ENCODE assay signal across 23 cellular contexts in the genomic region with DNA sequence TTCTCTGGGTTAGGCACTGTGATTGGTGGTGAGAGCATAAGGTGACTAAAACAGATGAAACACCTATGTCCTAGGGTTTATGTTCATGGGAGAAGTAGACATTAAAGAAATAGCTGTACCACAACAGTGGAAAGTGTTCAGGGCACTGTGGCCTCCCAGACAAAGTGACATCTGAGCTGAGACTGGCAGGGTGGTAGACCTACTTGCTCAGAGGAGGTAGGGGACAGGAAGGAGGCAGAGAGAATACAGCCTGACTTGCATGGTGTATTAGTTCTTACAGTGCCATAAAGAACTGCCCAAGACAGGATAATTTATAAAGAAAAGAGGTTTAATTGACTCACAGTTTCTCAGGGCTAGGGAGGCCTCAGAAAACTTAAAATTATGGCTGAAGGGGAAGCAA.
DNase-seq lines count a peak whose midpoint lies in the region; ATAC-seq and TF ChIP-seq lines count a peak whose summit lies in the region.
"Had no signal": no experiment of that assay in that cellular context is flagged by ENCODE, and none has a peak within 500 bp of the region (broad histone marks: within the 10 kb centered on the region; RNA-seq: fewer than 3 reads in every experiment).

No MANE protein-coding gene starts in this region.

- H3K36me3 Mint-ChIP-seq in activated naive CD4-positive, alpha-beta T cell treated with anti-CD3 and anti-CD28 coated beads, Interleukin-2, amount 50 U/mL, for 24 hours: peaks cover 12% of the 10 kb centered on the region
- peaks cover 61% of the 10 kb centered on the region for H3K36me3 Mint-ChIP-seq in CD4-positive, alpha-beta T cell (ENCODE audit: low read depth)
- peaks cover 27% of the 10 kb centered on the region for H3K36me3 Mint-ChIP-seq in activated T-helper 17 cell treated with anti-CD3 and anti-CD28 coated beads, Interleukin-2, amount 50 U/mL, for 72 hours (ENCODE audit: low read depth)
- H3K36me3 Mint-ChIP-seq in naive thymus-derived CD8-positive, alpha-beta T cell: peaks cover 0 to 34% (median 21%) of the 10 kb centered on the region in 3 donors

- H3K9me3 ChIP-seq in CD4-positive, alpha-beta T cell (ENCODE audit: control insufficient read depth, low read length): no peaks in the 10 kb centered on the region
- H3K9me3 ChIP-seq: BE2C, MG63 had no signal

- no peak for ATAC-seq in CD4-positive, alpha-beta T cell (ENCODE audit: poor library complexity)
- ATAC-seq in activated T-helper 17 cell treated with anti-CD3 and anti-CD28 coated beads, Interleukin-2, amount 50 U/mL, for 72 hours (replicated peaks): no peak
- ATAC-seq in naive thymus-derived CD8-positive, alpha-beta T cell: no peak
- no peak for ATAC-seq in HG02610 (IDR thresholded peaks at IDR 0.05; ENCODE audit: unreplicated experiment)
- no peak for ATAC-seq in HG02763 (IDR thresholded peaks at IDR 0.05; ENCODE audit: unreplicated experiment)
- ATAC-seq: PC-3 had no signal

- no peak for TF ChIP-seq CTCF in CD4-positive, alpha-beta T cell (IDR thresholded peaks at IDR 0.05)

- CTCF ChIA-PET in CD4-positive, alpha-beta T cell (lab: Charles Lee): no interaction called here
- CTCF ChIA-PET in HEK293T (lab: Yijun Ruan, JAX): no interaction called here

- H3K4me1 Mint-ChIP-seq in activated naive CD4-positive, alpha-beta T cell treated with anti-CD3 and anti-CD28 coated beads, Interleukin-2, amount 50 U/mL, for 24 hours: peaks cover 56% of the 10 kb centered on the region
- peaks cover 58% of the 10 kb centered on the region for H3K4me1 Mint-ChIP-seq in CD4-positive, alpha-beta T cell (ENCODE audit: low read depth)
- peaks cover 10% of the 10 kb centered on the region for H3K4me1 Mint-ChIP-seq in activated T-helper 17 cell treated with anti-CD3 and anti-CD28 coated beads, Interleukin-2, amount 50 U/mL, for 72 hours
- peaks cover 18 to 59% (median 56%) of the 10 kb centered on the region in 4 donors for H3K4me1 Mint-ChIP-seq in naive thymus-derived CD8-positive, alpha-beta T cell

- DNase-seq in activated naive CD4-positive, alpha-beta T cell (lab: John Stamatoyannopoulos, UW): no peak
- no peak for DNase-seq in CD4-positive, alpha-beta T cell
- no peak for DNase-seq in naive thymus-derived CD8-positive, alpha-beta T cell
- DNase-seq in HEK293T (ENCODE audit: extremely low spot score): no peak
- DNase-seq: BE2C; CD4-positive, alpha-beta memory T cell; DMS79; H7; Kasumi-1; MG63; NCI-H1048; NCI-H1436 treated with DMSO at 0.1 percent for 48 hours; NCI-H2029; NCI-H345; NCI-H524 treated with DMSO at 0.1 percent for 48 hours; PC-3; RPMI8226; SHP77 treated with DMSO at 0.1 percent for 48 hours had no signal

- H3K27me3 ChIP-seq in CD4-positive, alpha-beta T cell (ENCODE audit: control insufficient read depth, insufficient read depth, low read length): no peaks in the 10 kb centered on the region
- H3K27me3 ChIP-seq: BE2C, MG63 had no signal

- no peak overlapping the region for H3K27ac ChIP-seq in CD4-positive, alpha-beta T cell (ENCODE audit: low read depth, low read length)

- intact Hi-C loops in CD4-positive, alpha-beta T cell (cut with DNase I, micrococcal nuclease): loop anchor here in 1 of 2 experiments (5.0 kb wide), 1 partner anchor 97 kb away; no protein-coding TSS in a partner anchor

- no peak overlapping the region for H3K4me3 Mint-ChIP-seq in activated naive CD4-positive, alpha-beta T cell treated with anti-CD3 and anti-CD28 coated beads, Interleukin-2, amount 50 U/mL, for 24 hours
- no peak overlapping the region for H3K4me3 Mint-ChIP-seq in CD4-positive, alpha-beta T cell
- no peak overlapping the region for H3K4me3 Mint-ChIP-seq in activated T-helper 17 cell treated with anti-CD3 and anti-CD28 coated beads, Interleukin-2, amount 50 U/mL, for 72 hours
- H3K4me3 Mint-ChIP-seq in naive thymus-derived CD8-positive, alpha-beta T cell: peak overlapping the region in 3 of 10 donors; percentile 1 to 29 (median 6)
- H3K4me3 Mint-ChIP-seq: CD4-positive, alpha-beta memory T cell; IgD-negative memory B cell had no signal

- H3K9me3 Mint-ChIP-seq in activated naive CD4-positive, alpha-beta T cell treated with anti-CD3 and anti-CD28 coated beads, Interleukin-2, amount 50 U/mL, for 24 hours: no peaks in the 10 kb centered on the region
- no peaks in the 10 kb centered on the region for H3K9me3 Mint-ChIP-seq in CD4-positive, alpha-beta T cell
- H3K9me3 Mint-ChIP-seq in activated T-helper 17 cell treated with anti-CD3 and anti-CD28 coated beads, Interleukin-2, amount 50 U/mL, for 72 hours: no peaks in the 10 kb centered on the region
- no peaks in the 10 kb centered on the region for H3K9me3 Mint-ChIP-seq in naive thymus-derived CD8-positive, alpha-beta T cell

- H3K27ac Mint-ChIP-seq in activated naive CD4-positive, alpha-beta T cell treated with anti-CD3 and anti-CD28 coated beads, Interleukin-2, amount 50 U/mL, for 24 hours: peak overlapping the region; percentile 79
- H3K27ac Mint-ChIP-seq in CD4-positive, alpha-beta T cell: peak overlapping the region; percentile 39
- peak overlapping the region; percentile 45 for H3K27ac Mint-ChIP-seq in activated T-helper 17 cell treated with anti-CD3 and anti-CD28 coated beads, Interleukin-2, amount 50 U/mL, for 72 hours
- H3K27ac Mint-ChIP-seq in naive thymus-derived CD8-positive, alpha-beta T cell: peak overlapping the region in 8 of 10 donors; percentile 36 to 87 (median 70)
- H3K27ac Mint-ChIP-seq: IgD-negative memory B cell had no signal

- POLR2A ChIA-PET in CD4-positive, alpha-beta T cell (lab: Charles Lee): no interaction called here
- POLR2A ChIA-PET in naive thymus-derived CD8-positive, alpha-beta T cell (lab: Charles Lee): interaction anchor here (0.7 to 1.6 kb wide), 2 partner anchors 83 to 94 kb away, joined by 3 to 5 read pairs; a partner anchor contains a TSS
- POLR2A ChIA-PET in HEK293T (lab: Yijun Ruan, JAX): interaction anchor here (1.6 kb wide), 1 partner anchor 9 kb away, joined by 3 read pairs; no protein-coding TSS in a partner anchor

- H3K27me3 Mint-ChIP-seq in activated naive CD4-positive, alpha-beta T cell treated with anti-CD3 and anti-CD28 coated beads, Interleukin-2, amount 50 U/mL, for 24 hours: no peaks in the 10 kb centered on the region
- no peaks in the 10 kb centered on the region for H3K27me3 Mint-ChIP-seq in CD4-positive, alpha-beta T cell
- no peaks in the 10 kb centered on the region for H3K27me3 Mint-ChIP-seq in activated T-helper 17 cell treated with anti-CD3 and anti-CD28 coated beads, Interleukin-2, amount 50 U/mL, for 72 hours
- H3K27me3 Mint-ChIP-seq in naive thymus-derived CD8-positive, alpha-beta T cell: no peaks in the 10 kb centered on the region
- H3K27me3 Mint-ChIP-seq: CD4-positive, alpha-beta memory T cell; IgD-negative memory B cell had no signal

TF ChIP-seq in HEK293T, 16 proteins besides CTCF, POLR2A, EP300 and RAD21:
- TF ChIP-seq, protein P1, sequence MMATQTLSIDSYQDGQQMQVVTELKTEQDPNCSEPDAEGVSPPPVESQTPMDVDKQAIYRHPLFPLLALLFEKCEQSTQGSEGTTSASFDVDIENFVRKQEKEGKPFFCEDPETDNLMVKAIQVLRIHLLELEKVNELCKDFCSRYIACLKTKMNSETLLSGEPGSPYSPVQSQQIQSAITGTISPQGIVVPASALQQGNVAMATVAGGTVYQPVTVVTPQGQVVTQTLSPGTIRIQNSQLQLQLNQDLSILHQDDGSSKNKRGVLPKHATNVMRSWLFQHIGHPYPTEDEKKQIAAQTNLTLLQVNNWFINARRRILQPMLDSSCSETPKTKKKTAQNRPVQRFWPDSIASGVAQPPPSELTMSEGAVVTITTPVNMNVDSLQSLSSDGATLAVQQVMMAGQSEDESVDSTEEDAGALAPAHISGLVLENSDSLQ (IDR thresholded peaks at IDR 0.05): no peak
- TF ChIP-seq LEF1 (IDR thresholded peaks at IDR 0.05; ENCODE audit: borderline replicate concordance): no peak
- no peak for TF ChIP-seq SP1 (IDR thresholded peaks at IDR 0.05)
- TF ChIP-seq TARDBP (IDR thresholded peaks at IDR 0.05): no peak
- TF ChIP-seq ELF4 (IDR thresholded peaks at IDR 0.05): no peak
- no peak for TF ChIP-seq L3MBTL2 (conservative IDR thresholded peaks at IDR 0.05)
- TF ChIP-seq BHLHE40 (IDR thresholded peaks at IDR 0.05; ENCODE audit: borderline replicate concordance): no peak
- TF ChIP-seq SUZ12 (IDR thresholded peaks at IDR 0.05): no peak
- no peak for TF ChIP-seq ZNF384 (IDR thresholded peaks at IDR 0.05)
- TF ChIP-seq ARNT (IDR thresholded peaks at IDR 0.05): no peak
- TF ChIP-seq FOXK2 (IDR thresholded peaks at IDR 0.05): no peak
- no peak for TF ChIP-seq HDGF (IDR thresholded peaks at IDR 0.05; ENCODE audit: borderline replicate concordance)
- no peak for TF ChIP-seq CTBP1 (IDR thresholded peaks at IDR 0.05; ENCODE audit: borderline replicate concordance)
- TF ChIP-seq FOXM1 (IDR thresholded peaks at IDR 0.05; ENCODE audit: borderline replicate concordance): no peak
TF ChIP-seq in HEK293T: peak in this region for 0.
